12 cellular contexts compared by ENCODE assay signal in the genomic region with DNA sequence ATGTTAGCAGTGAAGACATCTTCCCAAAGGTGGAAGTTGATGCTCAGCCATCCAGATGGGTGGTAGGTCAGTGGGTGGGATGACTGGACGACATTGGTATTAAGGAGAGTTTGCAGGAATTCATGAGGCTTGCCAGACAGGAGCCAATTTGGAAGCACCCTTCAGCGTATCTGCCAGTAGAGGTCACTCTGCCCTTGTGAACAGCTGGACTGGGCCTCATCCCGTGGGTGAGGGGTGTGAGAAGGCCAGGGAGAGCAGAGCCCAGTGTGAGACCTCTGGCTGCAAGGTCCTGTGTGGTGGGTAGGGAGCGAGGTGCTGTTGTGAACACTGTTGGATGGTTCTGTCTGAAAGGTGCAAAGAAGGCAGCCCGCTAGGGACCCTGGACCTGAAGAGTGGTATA.
A peak's percentile ranks its signal among the peaks of the same experiment; 100 is the strongest.
DNase-seq lines count a peak whose midpoint lies in the region; ATAC-seq and TF ChIP-seq lines count a peak whose summit lies in the region.
"Had no signal": no experiment of that assay in that cellular context is flagged by ENCODE, and none has a peak within 500 bp of the region (broad histone marks: within the 10 kb centered on the region; RNA-seq: fewer than 3 reads in every experiment).

No MANE protein-coding gene starts in this region.

- ATAC-seq in GM21737 (IDR thresholded peaks at IDR 0.05; ENCODE audit: unreplicated experiment) (no peak), HG02623 (IDR thresholded peaks at IDR 0.05; ENCODE audit: unreplicated experiment) (no peak), GM21529 (IDR thresholded peaks at IDR 0.05; ENCODE audit: unreplicated experiment) (no peak)
- ATAC-seq: heart right ventricle had no signal

- TF ChIP-seq CTCF in C4-2B (conservative IDR thresholded peaks at IDR 0.05) (peak; percentile 40), HL-60 (IDR thresholded peaks at IDR 0.05; ENCODE audit: insufficient read depth, low read length) (no peak)

- H3K27me3 ChIP-seq in HL-60 (ENCODE audit: insufficient read depth, poor library complexity, severe bottlenecking) = no peaks in the 10 kb centered on the region
- H3K27me3 ChIP-seq: ascending aorta, heart right ventricle, Peyer's patch had no signal

- DNase-seq in HL-60 (ENCODE audit: low read depth in 1 of 2, low spot score in 1 of 2) (peak; percentile 5 to 14), astrocyte of the hippocampus (ENCODE audit: low read depth, low spot score) (peak; percentile 36), left kidney (ENCODE audit: low read depth, low spot score) (peak; percentile 33)
- no peak for DNase-seq in activated effector memory CD4-positive, alpha-beta T cell treated with anti-CD3 and anti-CD28 coated beads, Interleukin-2, amount 50 U/mL, for 16 hours
- DNase-seq: activated CD4-positive, alpha-beta T cell treated with anti-CD3 and anti-CD28 coated beads, Interleukin-2, amount 50 U/mL, for 4 hours; heart right ventricle; Peyer's patch had no signal

- H3K4me3 ChIP-seq in HL-60 (replicated peaks; ENCODE audit: insufficient read depth, low read length) = no peak overlapping the region
- H3K4me3 ChIP-seq: ascending aorta, heart right ventricle, Peyer's patch had no signal

- H3K27ac ChIP-seq in C4-2B (no peak overlapping the region), HL-60 (replicated peaks) (no peak overlapping the region)
- H3K27ac ChIP-seq: ascending aorta, heart right ventricle, Peyer's patch had no signal
